9 cellular contexts compared by ENCODE assay signal in the genomic region with DNA sequence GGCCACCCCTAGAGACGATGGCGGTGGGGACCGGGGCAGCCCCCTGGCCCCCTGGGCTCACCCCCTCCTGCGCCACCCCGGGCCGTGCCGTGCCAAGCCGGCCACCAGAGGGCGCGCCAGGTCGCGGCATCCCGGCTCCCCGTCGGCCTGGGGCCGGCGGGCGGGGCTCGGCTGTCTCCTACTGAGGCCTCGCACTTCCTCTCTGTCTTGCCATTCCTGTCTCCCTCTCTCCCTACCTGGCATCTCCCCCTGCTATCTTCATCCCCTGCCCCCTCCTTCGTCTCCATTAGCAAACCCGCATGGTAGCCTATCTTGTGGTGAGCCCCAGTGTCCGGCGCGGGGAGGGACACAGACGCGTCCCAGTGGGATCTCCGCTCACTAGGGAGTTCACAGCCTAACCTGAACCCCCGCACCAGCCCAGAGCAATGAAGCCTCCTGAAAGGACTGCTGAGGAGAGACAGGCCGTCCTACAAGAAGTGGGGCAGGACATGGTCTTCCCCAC. TPM values are rescaled to one million over a fixed set of nuclear protein-coding genes. Genes with fewer than 3 reads are reported as not detected.
DNase-seq lines count a peak whose midpoint lies in the region; ATAC-seq and TF ChIP-seq lines count a peak whose summit lies in the region.
"Had no signal": no experiment of that assay in that cellular context is flagged by ENCODE, and none has a peak within 500 bp of the region (broad histone marks: within the 10 kb centered on the region; RNA-seq: fewer than 3 reads in every experiment).

No MANE protein-coding gene starts in this region.

- H3K27me3 ChIP-seq in heart right ventricle (no peaks in the 10 kb centered on the region), upper lobe of right lung (no peaks in the 10 kb centered on the region)

- H3K4me3 ChIP-seq in heart right ventricle, result peak overlapping the region; percentile 14 to 59 (median 44)
- peak overlapping the region; percentile 46 for H3K4me3 ChIP-seq in upper lobe of right lung

- DNase-seq in ELF-1 (ENCODE audit: low read depth, low spot score), result peak; percentile 81
- DNase-seq in Kasumi-1 (lab: John Stamatoyannopoulos, UW), result peak; percentile 68 to 76
- DNase-seq in SW480 (ENCODE audit: low spot score), result peak; percentile 64
- peak; percentile 48 for DNase-seq in activated naive CD8-positive, alpha-beta T cell treated with anti-CD3 and anti-CD28 coated beads, Interleukin-2, amount 50 U/mL, for 16 hours (ENCODE audit: low read depth, low spot score)
- peak; percentile 44 to 83 for DNase-seq in heart right ventricle
- DNase-seq in posterior vena cava (ENCODE audit: low spot score), result peak; percentile 92
- peak; percentile 87 for DNase-seq in upper lobe of right lung

- peak; percentile 98 for ATAC-seq in GM21825 (IDR thresholded peaks at IDR 0.05; ENCODE audit: unreplicated experiment)
- peak; percentile 91 to 97 (median 95) for ATAC-seq in heart right ventricle
- ATAC-seq in upper lobe of right lung, result peak; percentile 98

- TF ChIP-seq CTCF in heart right ventricle (IDR thresholded peaks at IDR 0.05), result peak; percentile 90 to 99 (median 96)
- TF ChIP-seq CTCF in upper lobe of right lung (IDR thresholded peaks at IDR 0.05), result peak; percentile 97

- intact Hi-C loops in heart right ventricle (cut with DNase I), result loop anchor here (1.0 to 5.0 kb wide), 9 partner anchors 143 to 198 kb away; no protein-coding TSS in a partner anchor
- intact Hi-C loops in posterior vena cava (cut with DNase I), result loop anchor here (2.0 to 5.0 kb wide), 3 partner anchors 145 to 188 kb away; no protein-coding TSS in a partner anchor
- intact Hi-C loops in upper lobe of right lung (cut with DNase I), result no loop called here

- H3K36me3 ChIP-seq in heart right ventricle (no peaks in the 10 kb centered on the region), upper lobe of right lung (no peaks in the 10 kb centered on the region)

- H3K9me3 ChIP-seq in heart right ventricle, result no peaks in the 10 kb centered on the region
- H3K9me3 ChIP-seq in upper lobe of right lung, result no peaks in the 10 kb centered on the region

- H3K27ac ChIP-seq in heart right ventricle (peak overlapping the region in 1 of 10 donors; percentile 20), upper lobe of right lung (no peak overlapping the region)

- H3K4me1 ChIP-seq in heart right ventricle (peaks cover 0 to 28% (median 18%) of the 10 kb centered on the region in 9 donors), upper lobe of right lung (peaks cover 11% of the 10 kb centered on the region)

- WGBS in heart right ventricle, 2 donors, result 2 to 3% methylated on average over 24 to 30 of the region's 30 CpGs

RNA-seq across cellular contexts. Expression of a gene that starts 29.8 kb away (rescaled TPM):
- total RNA-seq in heart right ventricle, result 1 to 10 TPM in 9 of 10 donors, under 1 TPM in 1; 0.88 to 5.2 (median 1.4) TPM
- 1 to 10 TPM in 1 of 2 donors, under 1 TPM in 1; 0.13 to 5.9 TPM for polyA plus RNA-seq in heart right ventricle
- not detected for total RNA-seq in posterior vena cava
- total RNA-seq in upper lobe of right lung, result not detected
- total RNA-seq: pulmonary artery endothelial cell had no signal
